Comparison of ENCODE assay signal across 8 cellular contexts in the genomic region with DNA sequence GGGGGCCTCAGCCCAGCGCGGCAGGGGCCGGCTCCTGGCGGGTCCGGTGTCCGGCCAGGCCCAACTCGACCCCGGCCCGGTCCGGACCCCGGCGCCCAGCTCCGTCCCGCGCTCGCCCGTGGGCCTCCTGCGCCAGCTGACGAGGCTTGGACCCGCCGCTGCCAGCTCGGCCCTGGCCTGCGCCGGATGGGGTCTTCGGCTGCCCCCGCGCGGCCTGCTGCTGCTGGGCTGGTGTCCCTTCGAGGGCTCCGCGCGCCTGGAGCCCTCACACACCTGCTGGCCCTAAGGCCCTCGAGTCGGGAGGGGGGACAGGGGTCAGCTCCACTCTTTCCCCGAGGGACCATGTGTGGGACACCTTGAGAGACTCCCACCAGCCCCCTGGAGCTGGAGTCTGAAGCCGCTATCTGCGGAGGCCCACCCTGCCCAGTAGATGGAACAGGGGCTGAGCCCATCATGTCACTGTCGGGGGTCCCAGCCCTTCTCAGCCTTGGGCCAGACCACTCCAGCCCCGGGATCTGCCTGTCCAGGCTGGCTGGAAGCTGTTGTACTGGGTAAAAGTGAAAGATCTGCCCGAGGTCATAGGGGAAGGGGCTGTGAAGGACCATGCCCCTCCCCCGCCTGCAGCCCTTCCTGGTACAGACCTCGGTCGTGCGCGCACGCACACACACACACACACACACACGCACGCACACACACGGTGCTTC. TPM values are rescaled to one million over a fixed set of nuclear protein-coding genes. Genes with fewer than 3 reads are reported as not detected.
DNase-seq lines count a peak whose midpoint lies in the region; ATAC-seq and TF ChIP-seq lines count a peak whose summit lies in the region.

No MANE protein-coding gene starts in this region.

- H3K4me1 Mint-ChIP-seq in activated naive CD4-positive, alpha-beta T cell treated with anti-CD3 and anti-CD28 coated beads for 36 hours (ENCODE audit: low read depth): peaks cover 3% of the 10 kb centered on the region
- peaks cover 34% of the 10 kb centered on the region for H3K4me1 Mint-ChIP-seq in stimulated activated naive CD8-positive, alpha-beta T cell treated with anti-CD3 and anti-CD28 coated beads, Interleukin-15, amount 100 ng/mL, for 72 hours

- 0 out of 2 replicates have a peak, but pooled peaks have one; percentile 11 for TF ChIP-seq CTCF in GM12874 (IDR thresholded peaks at IDR 0.05; ENCODE audit: insufficient read depth, low read depth, low read length)

- no peaks in the 10 kb centered on the region for H3K36me3 Mint-ChIP-seq in activated naive CD4-positive, alpha-beta T cell treated with anti-CD3 and anti-CD28 coated beads for 36 hours (ENCODE audit: low read depth)

- H3K27me3 Mint-ChIP-seq in activated naive CD4-positive, alpha-beta T cell treated with anti-CD3 and anti-CD28 coated beads for 36 hours (ENCODE audit: low read depth): peaks cover 3% of the 10 kb centered on the region
- peaks cover 39% of the 10 kb centered on the region for H3K27me3 Mint-ChIP-seq in stimulated activated naive CD8-positive, alpha-beta T cell treated with anti-CD3 and anti-CD28 coated beads, Interleukin-15, amount 100 ng/mL, for 72 hours

- H3K4me1 ChIP-seq in SJCRH30: peaks cover 11% of the 10 kb centered on the region; the same call in 1 of the 2 replicates

- no peaks in the 10 kb centered on the region for H3K27me3 ChIP-seq in SJCRH30

- peak overlapping the region; percentile 55 for H3K4me3 Mint-ChIP-seq in activated naive CD4-positive, alpha-beta T cell treated with anti-CD3 and anti-CD28 coated beads for 36 hours
- peak overlapping the region in 1 of 2 donors; percentile 40 for H3K4me3 Mint-ChIP-seq in stimulated activated naive CD8-positive, alpha-beta T cell treated with anti-CD3 and anti-CD28 coated beads, Interleukin-15, amount 100 ng/mL, for 72 hours

- H3K9me3 Mint-ChIP-seq in activated naive CD4-positive, alpha-beta T cell treated with anti-CD3 and anti-CD28 coated beads for 36 hours: no peaks in the 10 kb centered on the region
- H3K9me3 Mint-ChIP-seq in stimulated activated naive CD8-positive, alpha-beta T cell treated with anti-CD3 and anti-CD28 coated beads, Interleukin-15, amount 100 ng/mL, for 72 hours: no peaks in the 10 kb centered on the region

- H3K36me3 ChIP-seq in SJCRH30: no peaks in the 10 kb centered on the region

- no peak overlapping the region for H3K4me3 ChIP-seq in SJCRH30

- H3K9me3 ChIP-seq in SJCRH30 (replicated peaks): no peaks in the 10 kb centered on the region

- DNase-seq in activated naive CD4-positive, alpha-beta T cell treated with anti-CD3 and anti-CD28 coated beads for 36 hours: no peak
- peak; percentile 63 for DNase-seq in iPS-NIHi7 (ENCODE audit: extremely low spot score)
- DNase-seq in stimulated activated naive CD8-positive, alpha-beta T cell treated with anti-CD3 and anti-CD28 coated beads, Interleukin-15, amount 100 ng/mL, for 72 hours: no peak
- no peak for DNase-seq in iPS-NIHi11 (ENCODE audit: low spot score)
- DNase-seq in SJCRH30: no peak

- H3K27ac Mint-ChIP-seq in activated naive CD4-positive, alpha-beta T cell treated with anti-CD3 and anti-CD28 coated beads for 36 hours: no peak overlapping the region
- peak overlapping the region in 1 of 2 donors; percentile 54 for H3K27ac Mint-ChIP-seq in stimulated activated naive CD8-positive, alpha-beta T cell treated with anti-CD3 and anti-CD28 coated beads, Interleukin-15, amount 100 ng/mL, for 72 hours

- intact Hi-C loops in activated naive CD4-positive, alpha-beta T cell treated with anti-CD3 and anti-CD28 coated beads for 36 hours (cut with micrococcal nuclease): loop anchor here (5.0 kb wide), 1 partner anchor 584 kb away; a partner anchor contains a TSS

- ATAC-seq in HG02759 (IDR thresholded peaks at IDR 0.05; ENCODE audit: unreplicated experiment): peak; percentile 18
- peak; percentile 10 for ATAC-seq in stimulated activated naive CD8-positive, alpha-beta T cell treated with anti-CD3 and anti-CD28 coated beads, Interleukin-15, amount 100 ng/mL, for 72 hours
- ATAC-seq in GM19351 (IDR thresholded peaks at IDR 0.05; ENCODE audit: unreplicated experiment): no peak

- CTCF ChIA-PET in activated naive CD4-positive, alpha-beta T cell treated with anti-CD3 and anti-CD28 coated beads for 36 hours (lab: Charles Lee): interaction anchor here (1.3 to 11.3 kb wide), 4 partner anchors 7 to 352 kb away, joined by 3 to 280 read pairs (median 9); a partner anchor contains a TSS

- no peak overlapping the region for H3K27ac ChIP-seq in SJCRH30

RNA-seq across cellular contexts. Expression of a gene that starts 0.8 kb away (rescaled TPM):
- under 1 TPM; 0.17 to 0.26 TPM for total RNA-seq in activated naive CD4-positive, alpha-beta T cell treated with anti-CD3 and anti-CD28 coated beads for 36 hours
- not detected in 2 replicates for total RNA-seq in SJCRH30 (2014; rRNA removed; shearing (Covaris generic))

RNA-seq across cellular contexts. Expression of a gene that starts 42.9 kb away (rescaled TPM):
- total RNA-seq in activated naive CD4-positive, alpha-beta T cell treated with anti-CD3 and anti-CD28 coated beads for 36 hours: 1 to 10 TPM; 2.8 to 3.6 TPM
- not detected in 2 replicates for total RNA-seq in SJCRH30 (2014; rRNA removed; shearing (Covaris generic))
